In the genomic region with DNA sequence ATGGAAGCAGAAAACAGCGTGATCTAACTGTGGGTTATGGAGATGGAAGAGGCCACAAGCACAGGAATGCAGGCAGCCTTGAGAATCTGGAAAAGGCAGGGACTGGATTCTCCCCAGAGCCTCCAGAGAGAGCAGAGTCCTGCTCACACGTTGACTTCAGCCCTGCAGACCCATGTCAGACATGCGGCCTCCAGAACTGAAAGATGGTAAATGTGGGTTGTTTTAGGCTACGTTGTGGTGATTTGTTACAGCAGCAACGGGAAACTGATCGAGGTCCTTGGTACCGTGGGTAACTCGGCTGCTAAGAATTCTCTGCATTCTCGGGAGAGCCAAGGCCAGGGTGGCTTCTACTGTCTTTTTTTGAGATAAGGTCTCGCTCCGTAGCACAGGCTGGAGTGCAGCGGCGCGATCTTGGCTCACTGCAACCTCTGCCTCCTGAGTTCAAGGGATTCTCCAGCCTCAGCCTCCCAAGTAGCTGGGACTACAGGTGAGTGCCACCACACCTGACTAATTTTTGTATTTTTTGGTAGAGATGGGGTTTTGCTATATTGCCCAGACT, we compare ENCODE assay signal across 26 cellular contexts.
A peak's percentile ranks its signal among the peaks of the same experiment; 100 is the strongest.
DNase-seq lines count a peak whose midpoint lies in the region; ATAC-seq and TF ChIP-seq lines count a peak whose summit lies in the region.
"Had no signal": no experiment of that assay in that cellular context is flagged by ENCODE, and none has a peak within 500 bp of the region (broad histone marks: within the 10 kb centered on the region; RNA-seq: fewer than 3 reads in every experiment).

No MANE protein-coding gene starts in this region.

- no peak overlapping the region for H3K4me3 ChIP-seq in right atrium auricular region
- no peak overlapping the region for H3K4me3 ChIP-seq in lower leg skin (ENCODE audit: low read depth, poor library complexity, severe bottlenecking)
- H3K4me3 ChIP-seq in suprapubic skin = no peak overlapping the region
- H3K4me3 ChIP-seq: BLaER1, GM23248, K562, PC-9, SJSA1 had no signal

- DNase-seq in right atrium auricular region (ENCODE audit: low spot score) = peak; percentile 26
- DNase-seq in left cardiac atrium = no peak
- DNase-seq in lower leg skin (ENCODE audit: low spot score in 2 of 2) = peak; percentile 10 to 80
- peak; percentile 18 to 30 for DNase-seq in suprapubic skin (ENCODE audit: low spot score in 2 of 2)
- no peak for DNase-seq in left lobe of liver (ENCODE audit: low spot score)
- DNase-seq in NCI-H748 (lab: John Stamatoyannopoulos, UW; ENCODE audit: unreplicated experiment) = no peak
- DNase-seq: CD4-positive, CD25-positive, alpha-beta regulatory T cell; DMS153; DND-41; GM23248; H7; Kasumi-1; MV-4-11; NCI-H1105; NCI-H146; NCI-H1930; NCI-H446 treated with DMSO at 0.1 percent for 48 hours; NCI-H526; PC-9; Right ventricle myocardium superior; RPMI8226 had no signal

- TF ChIP-seq POLR2A in lower leg skin (IDR thresholded peaks at IDR 0.05) (no peak), suprapubic skin (IDR thresholded peaks at IDR 0.05) (no peak)

- intact Hi-C loops in left cardiac atrium (cut with DNase I) = no loop called here
- intact Hi-C loops in lower leg skin (cut with DNase I; ENCODE audit: low total_unique reads) = no loop called here

- ATAC-seq in left cardiac atrium (no peak), GM21529 (IDR thresholded peaks at IDR 0.05; ENCODE audit: unreplicated experiment) (no peak), left lobe of liver (no peak)
- ATAC-seq: HepG2, K562 had no signal

- no peak for TF ChIP-seq EP300 in suprapubic skin (IDR thresholded peaks at IDR 0.05)

- H3K27ac ChIP-seq in right atrium auricular region = no peak overlapping the region
- no peak overlapping the region for H3K27ac ChIP-seq in suprapubic skin
- H3K27ac ChIP-seq: BLaER1, GM23248, PC-9, SJSA1 had no signal

- TF ChIP-seq CTCF in right atrium auricular region (IDR thresholded peaks at IDR 0.05) (no peak), lower leg skin (IDR thresholded peaks at IDR 0.05) (no peak), suprapubic skin (IDR thresholded peaks at IDR 0.05) (no peak)

- WGBS in lower leg skin, 2 donors = 96 to 98% methylated on average over 14 of the region's 14 CpGs
- WGBS in suprapubic skin = 90% methylated on average over 12 of the region's 14 CpGs

- H3K9me3 ChIP-seq in right atrium auricular region = peaks cover 0 to 14% of the 10 kb centered on the region in 2 donors
- H3K9me3 ChIP-seq in suprapubic skin = peaks cover 3% of the 10 kb centered on the region
- H3K9me3 ChIP-seq: SJSA1 had no signal

- H3K36me3 ChIP-seq in right atrium auricular region (no peaks in the 10 kb centered on the region), suprapubic skin (no peaks in the 10 kb centered on the region)
- H3K36me3 ChIP-seq: BLaER1, SJSA1 had no signal

- H3K27me3 ChIP-seq in right atrium auricular region = no peaks in the 10 kb centered on the region
- no peaks in the 10 kb centered on the region for H3K27me3 ChIP-seq in suprapubic skin
- H3K27me3 ChIP-seq: BLaER1, SJSA1 had no signal

- H3K4me1 ChIP-seq in right atrium auricular region = peaks cover 0 to 20% of the 10 kb centered on the region in 2 donors
- H3K4me1 ChIP-seq in suprapubic skin = peaks cover 14% of the 10 kb centered on the region

Comparison
In these comparisons a context has a peak if more than half of its experiments do, and no peak if none do; other contexts are left out.
1. DNase-seq: peak in right atrium auricular region (single experiment), lower leg skin (2 of 2) and suprapubic skin (2 of 2); none in left cardiac atrium (single experiment), left lobe of liver (single experiment) and NCI-H748 (single experiment).